ENCODE assay signal across 24 cellular contexts in the genomic region with DNA sequence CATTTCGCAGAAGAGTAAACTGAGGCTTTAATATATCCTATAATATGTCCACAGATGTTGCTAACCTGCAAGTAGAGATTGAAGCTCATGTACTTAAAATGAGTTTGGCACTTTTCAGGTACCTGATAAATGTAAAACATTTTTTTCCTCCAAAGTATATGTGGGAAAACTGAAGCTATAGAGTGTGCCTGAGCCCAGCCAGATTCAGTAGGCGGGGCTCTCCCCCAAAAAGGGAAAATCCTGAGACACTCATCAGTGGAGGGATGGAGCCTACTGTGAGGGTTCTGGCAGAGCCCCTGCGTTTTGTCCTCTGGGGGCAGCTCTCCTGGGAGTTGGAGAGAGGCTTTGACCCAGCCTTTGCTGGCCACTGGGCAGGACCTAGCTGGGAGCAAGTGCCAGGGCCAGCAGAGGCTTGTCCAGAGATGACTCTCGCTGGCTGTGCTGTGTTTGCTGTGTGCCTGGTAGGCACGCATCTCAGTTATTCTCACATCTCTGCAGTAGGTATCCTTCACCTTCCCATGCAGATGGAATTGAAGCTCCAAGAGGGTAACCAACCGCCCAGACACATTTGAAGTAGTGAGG.
"Had no signal": no experiment of that assay in that cellular context is flagged by ENCODE, and none has a peak within 500 bp of the region (broad histone marks: within the 10 kb centered on the region; RNA-seq: fewer than 3 reads in every experiment).

No MANE protein-coding gene starts in this region.

- FAIRE-seq: endometrium, urothelium cell line had no signal

- H3K36me3 Mint-ChIP-seq: naive thymus-derived CD8-positive, alpha-beta T cell; stimulated activated naive B cell treated with anti-CD40 and anti-IgM and Interleukin-4, amounts not matched to agents 10 μg/mL and 1 μg/mL and 100 μg/mL, for 72 hours; type B pancreatic cell had no signal

- H3K27ac ChIP-seq: dorsolateral prefrontal cortex, hepatocyte, ovary, right atrium auricular region, skin epidermis, thoracic aorta had no signal

- H3K4me3 ChIP-seq: dorsolateral prefrontal cortex, hepatocyte, lung, mucosa of descending colon, ovary, right atrium auricular region, sigmoid colon, skin epidermis, stomach, thoracic aorta had no signal

- H3K27ac Mint-ChIP-seq: naive thymus-derived CD8-positive, alpha-beta T cell; stimulated activated naive B cell treated with anti-CD40 and anti-IgM and Interleukin-4, amounts not matched to agents 10 μg/mL and 1 μg/mL and 100 μg/mL, for 72 hours had no signal

- DNase-seq: cortex of kidney; dorsolateral prefrontal cortex; effector CD8-positive, alpha-beta T cell; foreskin melanocyte; head of caudate nucleus; left colon; left ventricle myocardium superior; mucosa of descending colon; naive thymus-derived CD8-positive, alpha-beta T cell; ovary; sigmoid colon; stimulated activated CD4-positive, alpha-beta T cell treated with anti-CD3 and anti-CD28 coated beads, Interleukin-2, amount 100 ng/mL, for 24 hours; stimulated activated CD4-positive, alpha-beta T cell treated with anti-CD3 and anti-CD28 coated beads, Interleukin-4, amount 100 ng/mL, for 4 hours; stimulated activated naive B cell treated with anti-CD40 and anti-IgM and Interleukin-4, amounts not matched to agents 10 μg/mL and 1 μg/mL and 100 μg/mL, for 72 hours; stomach; substantia nigra had no signal

- H3K79me2 ChIP-seq: hepatocyte had no signal

- ATAC-seq: left colon; left ventricle myocardium superior; mucosa of descending colon; naive thymus-derived CD8-positive, alpha-beta T cell; stimulated activated naive B cell treated with anti-CD40 and anti-IgM and Interleukin-4, amounts not matched to agents 10 μg/mL and 1 μg/mL and 100 μg/mL, for 72 hours had no signal

- H3K4me2 ChIP-seq: hepatocyte had no signal

- H3K27me3 ChIP-seq: hepatocyte, ovary, right atrium auricular region, sigmoid colon, stomach had no signal

- H3K4me3 Mint-ChIP-seq: naive thymus-derived CD8-positive, alpha-beta T cell; stimulated activated naive B cell treated with anti-CD40 and anti-IgM and Interleukin-4, amounts not matched to agents 10 μg/mL and 1 μg/mL and 100 μg/mL, for 72 hours had no signal

- H3K4me1 ChIP-seq: right atrium auricular region had no signal

- H3K36me3 ChIP-seq: ovary, right atrium auricular region, sigmoid colon, stomach, thoracic aorta had no signal

- H3K9me3 ChIP-seq: mucosa of descending colon, ovary, right atrium auricular region, sigmoid colon, stomach, thoracic aorta had no signal

- H3K9me3 Mint-ChIP-seq: naive thymus-derived CD8-positive, alpha-beta T cell; stimulated activated naive B cell treated with anti-CD40 and anti-IgM and Interleukin-4, amounts not matched to agents 10 μg/mL and 1 μg/mL and 100 μg/mL, for 72 hours; type B pancreatic cell had no signal

- H2AFZ ChIP-seq: hepatocyte had no signal

- H3K27me3 Mint-ChIP-seq: type B pancreatic cell had no signal
